In genomic region chr11:74007691-74008372, GRCh38 we compare ENCODE assay signal across 24 cellular contexts. TPM values are rescaled to one million over a fixed set of nuclear protein-coding genes. Genes with fewer than 3 reads are reported as not detected.
DNase-seq lines count a peak whose midpoint lies in the region; ATAC-seq and TF ChIP-seq lines count a peak whose summit lies in the region.
"Had no signal": no experiment of that assay in that cellular context is flagged by ENCODE, and none has a peak within 500 bp of the region (broad histone marks: within the 10 kb centered on the region; RNA-seq: fewer than 3 reads in every experiment).

No MANE protein-coding gene starts in this region.

- no peak overlapping the region for H3K4me3 ChIP-seq in ovary
- H3K4me3 ChIP-seq: colonic mucosa, SJCRH30, tibial artery had no signal

- H3K27me3 Mint-ChIP-seq in activated naive CD8-positive, alpha-beta T cell treated with anti-CD3 and anti-CD28 coated beads, Interleukin-2, amount 10 ng/mL, durations not matched to agents 7 days and 5 days, result no peaks in the 10 kb centered on the region
- H3K27me3 Mint-ChIP-seq in immature natural killer cell (ENCODE audit: low read depth in 3 of 3), result peaks cover 0 to 4% (median 2%) of the 10 kb centered on the region in 3 donors
- H3K27me3 Mint-ChIP-seq in osteocyte (ENCODE audit: unreplicated experiment), result no peaks in the 10 kb centered on the region

- no peak for TF ChIP-seq CTCF in ovary (IDR thresholded peaks at IDR 0.05)
- TF ChIP-seq CTCF in osteocyte (IDR thresholded peaks at IDR 0.05), result no peak

- no peaks in the 10 kb centered on the region for H3K4me1 ChIP-seq in ovary (ENCODE audit: insufficient read depth)
- H3K4me1 ChIP-seq: colonic mucosa, tibial artery had no signal

- POLR2A ChIA-PET in activated naive CD8-positive, alpha-beta T cell treated with anti-CD3 and anti-CD28 coated beads, Interleukin-2, amount 10 ng/mL, durations not matched to agents 7 days and 5 days (lab: Charles Lee), result interaction anchor here (1.7 to 3.0 kb wide), 6 partner anchors 10 to 29 kb away, joined by 4 to 22 read pairs (median 8); partner anchors contain the start of gene UCP2

- peak overlapping the region; percentile 25 to 78 for H3K27ac Mint-ChIP-seq in activated naive CD4-positive, alpha-beta T cell treated with anti-CD3 and anti-CD28 coated beads, Interleukin-2, amount 50 U/mL, for 72 hours
- H3K27ac Mint-ChIP-seq in activated naive CD8-positive, alpha-beta T cell treated with anti-CD3 and anti-CD28 coated beads, Interleukin-2, amount 10 ng/mL, durations not matched to agents 7 days and 5 days, result peak overlapping the region; percentile 3
- H3K27ac Mint-ChIP-seq in immature natural killer cell, result peak overlapping the region; percentile 37 to 93 (median 76)
- peak overlapping the region; percentile 32 for H3K27ac Mint-ChIP-seq in stimulated activated effector memory CD8-positive, alpha-beta T cell treated with anti-CD3 and anti-CD28 coated beads, Interleukin-12 subunit alpha, Interleukin-12 subunit beta, amount 100 ng/mL, for 72 hours
- H3K27ac Mint-ChIP-seq in osteocyte (ENCODE audit: unreplicated experiment), result no peak overlapping the region
- H3K27ac Mint-ChIP-seq: HFFc6, nephron progenitor cell, WTC11 had no signal

- peaks cover 0 to 4% of the 10 kb centered on the region in 2 donors for H3K9me3 Mint-ChIP-seq in activated naive CD4-positive, alpha-beta T cell treated with anti-CD3 and anti-CD28 coated beads, Interleukin-2, amount 50 U/mL, for 72 hours
- no peaks in the 10 kb centered on the region for H3K9me3 Mint-ChIP-seq in activated naive CD8-positive, alpha-beta T cell treated with anti-CD3 and anti-CD28 coated beads, Interleukin-2, amount 10 ng/mL, durations not matched to agents 7 days and 5 days
- H3K9me3 Mint-ChIP-seq in immature natural killer cell (no peaks in the 10 kb centered on the region), osteocyte (ENCODE audit: unreplicated experiment) (no peaks in the 10 kb centered on the region)
- H3K9me3 Mint-ChIP-seq in stimulated activated effector memory CD8-positive, alpha-beta T cell treated with anti-CD3 and anti-CD28 coated beads, Interleukin-12 subunit alpha, Interleukin-12 subunit beta, amount 100 ng/mL, for 72 hours, result no peaks in the 10 kb centered on the region
- H3K9me3 Mint-ChIP-seq: HFFc6; nephron progenitor cell; T-helper 1 cell treated with Interleukin-12 subunit alpha and Interleukin-12 subunit beta and Interleukin-4 antibody, amounts not matched to agents 30 μg/mL and 1 μg/mL, for 36 hours; WTC11 had no signal

- TF ChIP-seq EP300 in ovary (IDR thresholded peaks at IDR 0.05), result no peak

- no peak overlapping the region for H3K27ac ChIP-seq in ovary
- H3K27ac ChIP-seq: colonic mucosa, HL-60, SJCRH30, tibial artery had no signal

- intact Hi-C loops in ovary (cut with DNase I), result no loop called here

- H3K4me3 Mint-ChIP-seq in activated naive CD8-positive, alpha-beta T cell treated with anti-CD3 and anti-CD28 coated beads, Interleukin-2, amount 10 ng/mL, durations not matched to agents 7 days and 5 days, result no peak overlapping the region
- H3K4me3 Mint-ChIP-seq in immature natural killer cell (peak overlapping the region in 1 of 5 donors; percentile 53), osteocyte (ENCODE audit: unreplicated experiment) (no peak overlapping the region)
- H3K4me3 Mint-ChIP-seq in stimulated activated effector memory CD8-positive, alpha-beta T cell treated with anti-CD3 and anti-CD28 coated beads, Interleukin-12 subunit alpha, Interleukin-12 subunit beta, amount 100 ng/mL, for 72 hours, result no peak overlapping the region
- H3K4me3 Mint-ChIP-seq: HFFc6, nephron progenitor cell, WTC11 had no signal

- no peak for DNase-seq in activated naive CD4-positive, alpha-beta T cell treated with anti-CD3 and anti-CD28 coated beads, Interleukin-2, amount 50 U/mL, for 72 hours (ENCODE audit: low spot score in 2 of 2)
- no peak for DNase-seq in activated naive CD4-positive, alpha-beta T cell (lab: John Stamatoyannopoulos, UW)
- no peak for DNase-seq in activated naive CD8-positive, alpha-beta T cell treated with anti-CD3 and anti-CD28 coated beads, Interleukin-2, amount 10 ng/mL, durations not matched to agents 7 days and 5 days
- no peak for DNase-seq in immature natural killer cell
- no peak for DNase-seq in stimulated activated effector memory CD8-positive, alpha-beta T cell treated with anti-CD3 and anti-CD28 coated beads, Interleukin-12 subunit alpha, Interleukin-12 subunit beta, amount 100 ng/mL, for 72 hours (ENCODE audit: low spot score in 2 of 2)
- DNase-seq in ovary, result no peak
- DNase-seq in hypothalamus (lab: John Stamatoyannopoulos, UW), result no peak
- DNase-seq in osteocyte (ENCODE audit: extremely low spot score, unreplicated experiment), result no peak
- DNase-seq: activated naive CD4-positive, alpha-beta T cell treated with Interleukin-2 at 50 U/mL for 16 hours; Calu3; colonic mucosa; foreskin fibroblast; HFFc6; kidney; MM.1S; NCI-H774; nephron progenitor cell; PC-3; tibial artery had no signal

- 85 to 91% (median 87%) methylated on average over 6 of the region's 6 CpGs for WGBS in ovary, 3 donors

- peaks cover 5 to 9% of the 10 kb centered on the region in 2 donors for H3K36me3 Mint-ChIP-seq in activated naive CD4-positive, alpha-beta T cell treated with anti-CD3 and anti-CD28 coated beads, Interleukin-2, amount 50 U/mL, for 72 hours
- peaks cover 26% of the 10 kb centered on the region for H3K36me3 Mint-ChIP-seq in activated naive CD8-positive, alpha-beta T cell treated with anti-CD3 and anti-CD28 coated beads, Interleukin-2, amount 10 ng/mL, durations not matched to agents 7 days and 5 days
- peaks cover 4 to 20% (median 18%) of the 10 kb centered on the region in 3 donors for H3K36me3 Mint-ChIP-seq in immature natural killer cell
- H3K36me3 Mint-ChIP-seq in stimulated activated effector memory CD8-positive, alpha-beta T cell treated with anti-CD3 and anti-CD28 coated beads, Interleukin-12 subunit alpha, Interleukin-12 subunit beta, amount 100 ng/mL, for 72 hours, result peaks cover 15% of the 10 kb centered on the region
- peaks cover 8% of the 10 kb centered on the region for H3K36me3 Mint-ChIP-seq in osteocyte (ENCODE audit: unreplicated experiment)

- no peaks in the 10 kb centered on the region for H3K27me3 ChIP-seq in ovary
- H3K27me3 ChIP-seq: colonic mucosa, SJCRH30, tibial artery had no signal

- no peaks in the 10 kb centered on the region for H3K36me3 ChIP-seq in ovary
- H3K36me3 ChIP-seq: colonic mucosa had no signal

- ATAC-seq in activated naive CD4-positive, alpha-beta T cell treated with anti-CD3 and anti-CD28 coated beads, Interleukin-2, amount 50 U/mL, for 72 hours, result no peak
- ATAC-seq in activated naive CD8-positive, alpha-beta T cell treated with anti-CD3 and anti-CD28 coated beads, Interleukin-2, amount 10 ng/mL, durations not matched to agents 7 days and 5 days (ENCODE audit: low read depth), result no peak
- no peak for ATAC-seq in stimulated activated effector memory CD8-positive, alpha-beta T cell treated with anti-CD3 and anti-CD28 coated beads, Interleukin-12 subunit alpha, Interleukin-12 subunit beta, amount 100 ng/mL, for 72 hours
- ATAC-seq: PC-3, WTC11 had no signal

- H3K4me1 Mint-ChIP-seq in activated naive CD8-positive, alpha-beta T cell treated with anti-CD3 and anti-CD28 coated beads, Interleukin-2, amount 10 ng/mL, durations not matched to agents 7 days and 5 days, result peaks cover 60% of the 10 kb centered on the region
- H3K4me1 Mint-ChIP-seq in immature natural killer cell, result peaks cover 85 to 92% of the 10 kb centered on the region in 2 donors
- peaks cover 74% of the 10 kb centered on the region for H3K4me1 Mint-ChIP-seq in stimulated activated effector memory CD8-positive, alpha-beta T cell treated with anti-CD3 and anti-CD28 coated beads, Interleukin-12 subunit alpha, Interleukin-12 subunit beta, amount 100 ng/mL, for 72 hours
- peaks cover 6% of the 10 kb centered on the region for H3K4me1 Mint-ChIP-seq in osteocyte (ENCODE audit: unreplicated experiment)

- H3K9me3 ChIP-seq in ovary, result no peaks in the 10 kb centered on the region
- H3K9me3 ChIP-seq: colonic mucosa, SJCRH30, tibial artery had no signal

- no peak for TF ChIP-seq POLR2A in ovary (IDR thresholded peaks at IDR 0.05)

RNA-seq across cellular contexts. Expression of gene UCP3, which starts 1.1 kb away (rescaled TPM):
- 1 to 10 TPM; 1.5 to 2.7 TPM for total RNA-seq in activated naive CD4-positive, alpha-beta T cell treated with anti-CD3 and anti-CD28 coated beads, Interleukin-2, amount 50 U/mL, for 72 hours
- total RNA-seq in activated naive CD8-positive, alpha-beta T cell treated with anti-CD3 and anti-CD28 coated beads, Interleukin-2, amount 10 ng/mL, durations not matched to agents 7 days and 5 days, result 1 to 10 TPM; 4.0 to 4.1 TPM
- 1 to 10 TPM in 1 of 3 donors, under 1 TPM in 2; 0.41 to 1.3 (median 0.52) TPM for polyA plus RNA-seq in immature natural killer cell
- 1 to 10 TPM in 5 of 7 donors, under 1 TPM in 2; 0.72 to 2.2 (median 1.2) TPM for total RNA-seq in ovary
- polyA plus RNA-seq in ovary, result under 1 TPM; 0.70 to 0.84 TPM
- 1.0 and 1.8 TPM in 2 replicates for total RNA-seq in osteocyte

RNA-seq across cellular contexts. Expression of gene UCP2, which starts 25.2 kb away (rescaled TPM):
- 100 to 1,000 TPM; 271 to 326 TPM for total RNA-seq in activated naive CD4-positive, alpha-beta T cell treated with anti-CD3 and anti-CD28 coated beads, Interleukin-2, amount 50 U/mL, for 72 hours
- total RNA-seq in activated naive CD8-positive, alpha-beta T cell treated with anti-CD3 and anti-CD28 coated beads, Interleukin-2, amount 10 ng/mL, durations not matched to agents 7 days and 5 days, result 100 to 1,000 TPM; 267 TPM
- polyA plus RNA-seq in immature natural killer cell (1,000 to 10,000 TPM; 1,092 to 2,060 (median 1,799) TPM), ovary (10 to 100 TPM in 1 of 2 donors, 1 to 10 TPM in 1; 4.9 to 31.5 TPM)
- total RNA-seq in ovary (10 to 100 TPM in 5 of 7 donors, 1 to 10 TPM in 2; 3.7 to 86.9 (median 16.5) TPM), osteocyte (26.4 and 31.8 TPM in 2 replicates)

RNA-seq across cellular contexts. Expression of gene DNAJB13, which starts 57.0 kb away (rescaled TPM):
- total RNA-seq in activated naive CD4-positive, alpha-beta T cell treated with anti-CD3 and anti-CD28 coated beads, Interleukin-2, amount 50 U/mL, for 72 hours, result under 1 TPM; 0.29 to 0.32 TPM
- under 1 TPM in 1 of 2 experiments, not detected in 1; 0.47 TPM for total RNA-seq in activated naive CD8-positive, alpha-beta T cell treated with anti-CD3 and anti-CD28 coated beads, Interleukin-2, amount 10 ng/mL, durations not matched to agents 7 days and 5 days
- polyA plus RNA-seq in immature natural killer cell (not detected), ovary (under 1 TPM in 1 of 2 donors, not detected in 1; 0.36 TPM)
- total RNA-seq in ovary (10 to 100 TPM in 1 of 7 donors, 1 to 10 TPM in 3, under 1 TPM in 2, not detected in 1; 0.48 to 23.3 (median 2.5) TPM), osteocyte (not detected in 2 replicates)
- total RNA-seq: colonic mucosa, pulmonary artery endothelial cell, SJCRH30 had no signal
